12 cellular contexts compared by ENCODE assay signal in genomic region chr16:11190585-11191565, GRCh38.
DNase-seq lines count a peak whose midpoint lies in the region; ATAC-seq lines count a peak whose summit lies in the region.
"Had no signal": no experiment of that assay in that cellular context is flagged by ENCODE, and none has a peak within 500 bp of the region (broad histone marks: within the 10 kb centered on the region; RNA-seq: fewer than 3 reads in every experiment).

No MANE protein-coding gene starts in this region.

- no peak overlapping the region for H2BK15ac ChIP-seq in neuronal stem cell (ENCODE audit: low read length)

- H3K14ac ChIP-seq in neuronal stem cell (ENCODE audit: low read length) = no peak overlapping the region

- H2AK5ac ChIP-seq in neuronal stem cell (ENCODE audit: low read depth, low read length) = peak overlapping the region; percentile 7

- H3K4me3 Mint-ChIP-seq in activated CD4-positive, alpha-beta T cell treated with anti-CD3 and anti-CD28 coated beads, Interleukin-2, amount 10 ng/mL, durations not matched to agents 7 days and 5 days = no peak overlapping the region
- H3K4me3 Mint-ChIP-seq in activated T-helper 17 cell treated with anti-CD3 and anti-CD28 coated beads, Interleukin-2, amount 50 U/mL, for 72 hours = peak overlapping the region; percentile 68
- H3K4me3 Mint-ChIP-seq: naive B cell had no signal

- peak overlapping the region; percentile 35 for H2BK120ac ChIP-seq in neuronal stem cell (ENCODE audit: low read depth, low read length)

- peak overlapping the region; percentile 19 for H3K27ac Mint-ChIP-seq in activated CD4-positive, alpha-beta T cell treated with anti-CD3 and anti-CD28 coated beads, Interleukin-2, amount 10 ng/mL, durations not matched to agents 7 days and 5 days
- peak overlapping the region; percentile 83 for H3K27ac Mint-ChIP-seq in activated T-helper 17 cell treated with anti-CD3 and anti-CD28 coated beads, Interleukin-2, amount 50 U/mL, for 72 hours

- CTCF ChIA-PET in activated CD4-positive, alpha-beta T cell treated with anti-CD3 and anti-CD28 coated beads, Interleukin-2, amount 10 ng/mL, durations not matched to agents 7 days and 5 days (lab: Charles Lee) = interaction anchor here (0.9 to 2.3 kb wide), 5 partner anchors 10 to 136 kb away, joined by 3 to 5 read pairs (median 4); no protein-coding TSS in a partner anchor

- no peaks in the 10 kb centered on the region for H3K4me1 ChIP-seq in neuronal stem cell (ENCODE audit: control insufficient read depth in 2 of 2, insufficient read depth in 1 of 2, low read depth in 1 of 2, low read length in 2 of 2)
- H3K4me1 ChIP-seq: vagina had no signal

- H3K4ac ChIP-seq in neuronal stem cell (ENCODE audit: low read length) = no peak overlapping the region

- no peak overlapping the region for H3K4me3 ChIP-seq in MG63
- H3K4me3 ChIP-seq in neuronal stem cell (ENCODE audit: low read length in 2 of 2) = no peak overlapping the region
- H3K4me3 ChIP-seq: vagina had no signal

- H3K9me3 ChIP-seq in MG63 (peaks cover 1% of the 10 kb centered on the region; the same call in 1 of the 2 replicates), neuronal stem cell (replicated peaks in 1 of 2; ENCODE audit: control insufficient read depth in 2 of 2, insufficient read depth in 1 of 2, low read depth in 1 of 2, low read length in 2 of 2) (peaks cover 0 to 2% of the 10 kb centered on the region in 2 donors)
- H3K9me3 ChIP-seq: vagina had no signal

- peak; percentile 94 for ATAC-seq in activated T-helper 17 cell treated with anti-CD3 and anti-CD28 coated beads, Interleukin-2, amount 50 U/mL, for 72 hours (replicated peaks)

- WGBS in neuronal stem cell (ENCODE audit: extremely low coverage in 2 of 2, insufficient read length in 2 of 2, insufficient replicate concordance in 1 of 2), 2 donors = no CpG with 5 or more reads among the region's 15 CpGs

- H2BK5ac ChIP-seq in neuronal stem cell (ENCODE audit: low read length) = no peak overlapping the region

- no peak overlapping the region for H3K23ac ChIP-seq in neuronal stem cell (ENCODE audit: low read depth, low read length, poor library complexity)

- H4K8ac ChIP-seq in neuronal stem cell (ENCODE audit: low read depth, low read length) = no peak overlapping the region

- H3K9ac ChIP-seq in neuronal stem cell (ENCODE audit: low read depth, low read length, poor library complexity) = no peak overlapping the region

- no peak overlapping the region for H2BK12ac ChIP-seq in neuronal stem cell (ENCODE audit: low read length)

- no peaks in the 10 kb centered on the region for H3K27me3 Mint-ChIP-seq in activated CD4-positive, alpha-beta T cell treated with anti-CD3 and anti-CD28 coated beads, Interleukin-2, amount 10 ng/mL, durations not matched to agents 7 days and 5 days
- H3K27me3 Mint-ChIP-seq in activated T-helper 17 cell treated with anti-CD3 and anti-CD28 coated beads, Interleukin-2, amount 50 U/mL, for 72 hours = no peaks in the 10 kb centered on the region

- no peak overlapping the region for H3K27ac ChIP-seq in neuronal stem cell (replicated peaks; ENCODE audit: low read length)
- H3K27ac ChIP-seq: vagina had no signal

- no peaks in the 10 kb centered on the region for H3K36me3 ChIP-seq in MG63
- H3K36me3 ChIP-seq in neuronal stem cell (replicated peaks in 1 of 2; ENCODE audit: control insufficient read depth in 2 of 2, insufficient read depth in 2 of 2, low read length in 2 of 2) = no peaks in the 10 kb centered on the region
- H3K36me3 ChIP-seq: vagina had no signal

- no peak overlapping the region for H4K91ac ChIP-seq in neuronal stem cell (ENCODE audit: low read depth, low read length, poor library complexity)

- H2AFZ ChIP-seq in neuronal stem cell (ENCODE audit: low read length) = no peak overlapping the region

- no peaks in the 10 kb centered on the region for H3K9me3 Mint-ChIP-seq in activated CD4-positive, alpha-beta T cell treated with anti-CD3 and anti-CD28 coated beads, Interleukin-2, amount 10 ng/mL, durations not matched to agents 7 days and 5 days
- no peaks in the 10 kb centered on the region for H3K9me3 Mint-ChIP-seq in activated T-helper 17 cell treated with anti-CD3 and anti-CD28 coated beads, Interleukin-2, amount 50 U/mL, for 72 hours
- H3K9me3 Mint-ChIP-seq: naive B cell had no signal

- H3K27me3 ChIP-seq in MG63 = no peaks in the 10 kb centered on the region
- no peaks in the 10 kb centered on the region for H3K27me3 ChIP-seq in neuronal stem cell (ENCODE audit: control insufficient read depth in 3 of 3, insufficient read depth in 3 of 3, low read depth in 1 of 3, low read length in 3 of 3)
- H3K27me3 ChIP-seq: vagina had no signal

- H3K4me1 Mint-ChIP-seq in activated CD4-positive, alpha-beta T cell treated with anti-CD3 and anti-CD28 coated beads, Interleukin-2, amount 10 ng/mL, durations not matched to agents 7 days and 5 days = peaks cover 48% of the 10 kb centered on the region
- H3K4me1 Mint-ChIP-seq in activated T-helper 17 cell treated with anti-CD3 and anti-CD28 coated beads, Interleukin-2, amount 50 U/mL, for 72 hours = peaks cover 13% of the 10 kb centered on the region

- POLR2A ChIA-PET in activated CD4-positive, alpha-beta T cell treated with anti-CD3 and anti-CD28 coated beads, Interleukin-2, amount 10 ng/mL, durations not matched to agents 7 days and 5 days (lab: Charles Lee) = interaction anchor here (0.6 kb wide), 1 partner anchor 58 kb away, joined by 5 read pairs; no protein-coding TSS in a partner anchor

- peak overlapping the region; percentile 2 for H3K18ac ChIP-seq in neuronal stem cell (ENCODE audit: low read length)

- H3K36me3 Mint-ChIP-seq in activated CD4-positive, alpha-beta T cell treated with anti-CD3 and anti-CD28 coated beads, Interleukin-2, amount 10 ng/mL, durations not matched to agents 7 days and 5 days (ENCODE audit: low read depth) = peaks cover 11% of the 10 kb centered on the region
- no peaks in the 10 kb centered on the region for H3K36me3 Mint-ChIP-seq in activated T-helper 17 cell treated with anti-CD3 and anti-CD28 coated beads, Interleukin-2, amount 50 U/mL, for 72 hours (ENCODE audit: low read depth)

- H3K79me1 ChIP-seq in neuronal stem cell (ENCODE audit: low read depth, low read length) = no peaks in the 10 kb centered on the region

- no peak overlapping the region for H3K4me2 ChIP-seq in neuronal stem cell (ENCODE audit: insufficient read depth, low read length, poor library complexity, severe bottlenecking)

- no peak for DNase-seq in activated CD4-positive, alpha-beta T cell treated with anti-CD3 and anti-CD28 coated beads, Interleukin-2, amount 10 ng/mL, durations not matched to agents 7 days and 5 days
- no peak for DNase-seq in activated CD4-positive, alpha-beta T cell treated with anti-CD3 and anti-CD28 coated beads for 4 hours
- DNase-seq in MG63 (peak; percentile 31), neuronal stem cell (ENCODE audit: low spot score) (no peak), pons (ENCODE audit: low spot score) (no peak), NCI-H1105 treated with DMSO at 0.1 percent for 48 hours (lab: John Stamatoyannopoulos, UW) (no peak), LoVo (ENCODE audit: low spot score) (no peak)
- DNase-seq: naive B cell, NCI-H2029 treated with DMSO at 0.1 percent for 48 hours, T1000 had no signal
